ENCODE assay signal across 1 cellular context in the genomic region with DNA sequence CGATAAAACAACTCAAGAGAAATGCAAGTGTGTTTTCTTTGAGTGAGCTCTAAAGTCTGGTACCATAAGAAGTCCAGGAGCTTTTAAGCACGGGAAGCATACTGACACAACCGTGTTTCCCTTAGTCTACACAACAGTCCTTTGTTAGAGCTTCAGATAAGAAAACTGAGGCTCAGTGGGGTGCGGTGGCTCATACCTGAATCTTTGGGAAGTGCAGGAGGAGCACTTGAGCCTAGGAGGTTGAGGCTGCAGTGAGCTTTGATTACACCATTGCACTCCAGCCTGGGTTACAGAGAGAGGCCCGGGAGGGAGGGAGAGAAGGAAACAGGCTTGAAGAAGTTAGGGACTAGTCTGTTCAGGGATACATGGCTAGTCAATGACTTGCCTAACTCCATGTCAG.
TF ChIP-seq lines count a peak whose summit lies in the region.

No MANE protein-coding gene starts in this region.

TF ChIP-seq in GM23338, 12 proteins besides CTCF, POLR2A, EP300 and RAD21 (continued from another document):
- TF ChIP-seq, protein P1, sequence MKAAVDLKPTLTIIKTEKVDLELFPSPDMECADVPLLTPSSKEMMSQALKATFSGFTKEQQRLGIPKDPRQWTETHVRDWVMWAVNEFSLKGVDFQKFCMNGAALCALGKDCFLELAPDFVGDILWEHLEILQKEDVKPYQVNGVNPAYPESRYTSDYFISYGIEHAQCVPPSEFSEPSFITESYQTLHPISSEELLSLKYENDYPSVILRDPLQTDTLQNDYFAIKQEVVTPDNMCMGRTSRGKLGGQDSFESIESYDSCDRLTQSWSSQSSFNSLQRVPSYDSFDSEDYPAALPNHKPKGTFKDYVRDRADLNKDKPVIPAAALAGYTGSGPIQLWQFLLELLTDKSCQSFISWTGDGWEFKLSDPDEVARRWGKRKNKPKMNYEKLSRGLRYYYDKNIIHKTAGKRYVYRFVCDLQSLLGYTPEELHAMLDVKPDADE (IDR thresholded peaks at IDR 0.05), result no peak
- TF ChIP-seq JUNB (IDR thresholded peaks at IDR 0.05; ENCODE audit: unreplicated experiment), result no peak
TF ChIP-seq in GM23338: peak in this region for 0.
